ENCODE assay signal across 9 cellular contexts in genomic region chr3:171704002-171704401, GRCh38.
DNase-seq lines count a peak whose midpoint lies in the region; ATAC-seq, FAIRE-seq and TF ChIP-seq lines count a peak whose summit lies in the region.
"Had no signal": no experiment of that assay in that cellular context is flagged by ENCODE, and none has a peak within 500 bp of the region (broad histone marks: within the 10 kb centered on the region; RNA-seq: fewer than 3 reads in every experiment).

No MANE protein-coding gene starts in this region.

- H3K4me3 ChIP-seq in H7 (ENCODE audit: insufficient read depth, low read depth, low read length): no peak overlapping the region
- no peak overlapping the region for H3K4me3 ChIP-seq in OCI-LY3 (ENCODE audit: low read length)
- no peak overlapping the region for H3K4me3 ChIP-seq in pancreas

- H3K4me1 ChIP-seq in OCI-LY3 (ENCODE audit: low read length) (no peaks in the 10 kb centered on the region), pancreas (no peaks in the 10 kb centered on the region)

- TF ChIP-seq CTCF in OCI-LY3 (IDR thresholded peaks at IDR 0.05; ENCODE audit: low read depth, low read length) (peak; percentile 82), pancreas (IDR thresholded peaks at IDR 0.05) (peak in 3 of 4 donors; percentile 19 to 26 (median 23))

- H3K27ac ChIP-seq in OCI-LY3 (ENCODE audit: low read length) (no peak overlapping the region), pancreas (no peak overlapping the region)

- no peaks in the 10 kb centered on the region for H4K20me1 ChIP-seq in OCI-LY3 (ENCODE audit: insufficient read depth, low read length)

- FAIRE-seq in pancreas (lab: Jason Lieb, UNC): no peak

- H3K36me3 ChIP-seq in H7 (replicated peaks; ENCODE audit: control insufficient read depth, insufficient read depth, low read length) (no peaks in the 10 kb centered on the region), OCI-LY3 (replicated peaks; ENCODE audit: low read depth, low read length) (no peaks in the 10 kb centered on the region), pancreas (peaks cover 0 to 8% (median 4%) of the 10 kb centered on the region in 3 donors)

- no peak overlapping the region for H3K4me2 ChIP-seq in OCI-LY3 (ENCODE audit: low read length)

- peak in 3 of 4 donors; percentile 77 to 85 (median 78) for ATAC-seq in pancreas
- ATAC-seq in GM18520 (IDR thresholded peaks at IDR 0.05; ENCODE audit: unreplicated experiment): no peak
- ATAC-seq: T-cell had no signal

- no peaks in the 10 kb centered on the region for H3K79me2 ChIP-seq in OCI-LY3 (ENCODE audit: low read length)

- DNase-seq in DMS114 treated with DMSO at 0.1 percent for 48 hours (lab: John Stamatoyannopoulos, UW; ENCODE audit: unreplicated experiment): peak; percentile 9
- DNase-seq in H7: peak; percentile 57
- peak; percentile 21 to 66 for DNase-seq in dermis microvascular lymphatic vessel endothelial cell (ENCODE audit: low read depth in 2 of 2)
- DNase-seq in pancreas: peak in 1 of 6 donors; percentile 29
- no peak for DNase-seq in HPDE6-E6E7 (ENCODE audit: extremely low spot score)
- no peak for DNase-seq in central memory CD4-positive, alpha-beta T cell

- H3K27me3 ChIP-seq in H7 (ENCODE audit: control insufficient read depth, insufficient read depth, low read length) (no peaks in the 10 kb centered on the region), OCI-LY3 (ENCODE audit: low read depth, low read length) (peaks cover 10% of the 10 kb centered on the region; the same call in 1 of the 2 replicates), pancreas (no peaks in the 10 kb centered on the region)

- no peaks in the 10 kb centered on the region for H3K9me3 ChIP-seq in OCI-LY3 (ENCODE audit: insufficient read depth, low read length)
- H3K9me3 ChIP-seq in pancreas: no peaks in the 10 kb centered on the region

- intact Hi-C loops in pancreas (cut with DNase I): no loop called here

- WGBS in pancreas, 2 donors: 24 to 27% methylated on average over 2 of the region's 2 CpGs

- no peak overlapping the region for H3K9ac ChIP-seq in OCI-LY3 (ENCODE audit: low read length)

- peak overlapping the region; percentile 35; the same call in 1 of the 2 replicates for H2AFZ ChIP-seq in OCI-LY3 (ENCODE audit: low read depth, low read length)

Comparison
In these comparisons a context has a peak if more than half of its experiments do, and no peak if none do; other contexts are left out.
1. DNase-seq: peak in DMS114 treated with DMSO at 0.1 percent for 48 hours (single experiment), H7 (single experiment) and dermis microvascular lymphatic vessel endothelial cell (2 of 2); none in HPDE6-E6E7 (single experiment) and central memory CD4-positive, alpha-beta T cell (single experiment).